ENCODE assay signal across 8 cellular contexts in the genomic region with DNA sequence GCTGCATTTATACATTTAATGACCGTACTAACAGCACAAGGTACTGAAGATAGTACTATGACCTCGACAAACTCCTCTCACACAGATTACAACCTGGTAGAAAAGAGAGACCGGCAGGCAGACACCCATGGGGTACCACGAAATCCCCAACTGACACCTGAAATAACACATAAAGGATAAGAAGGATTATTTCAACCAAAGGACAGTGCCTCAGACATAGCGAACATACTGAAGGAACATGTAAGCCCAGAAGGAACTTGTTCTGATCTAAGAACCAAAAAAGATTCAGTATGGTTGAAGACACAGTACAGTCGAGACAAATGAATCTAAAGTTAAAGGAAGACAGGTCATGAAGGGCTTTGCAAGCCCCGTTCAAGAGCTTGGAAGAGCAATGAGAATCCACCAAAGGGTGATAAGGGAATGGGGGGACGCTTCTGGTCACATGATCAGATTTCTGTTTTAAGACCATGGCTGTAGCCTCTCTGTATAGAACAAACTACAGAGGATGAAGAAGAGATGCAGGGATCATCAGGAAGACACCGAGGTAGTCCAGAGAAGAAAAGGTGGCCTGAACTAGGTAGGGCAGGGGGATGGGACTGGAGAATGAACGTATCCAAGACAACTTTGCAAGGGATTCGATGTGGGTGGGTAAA. TPM values are rescaled to one million over a fixed set of nuclear protein-coding genes. Genes with fewer than 3 reads are reported as not detected.
DNase-seq lines count a peak whose midpoint lies in the region; TF ChIP-seq lines count a peak whose summit lies in the region.

No MANE protein-coding gene starts in this region.

- intact Hi-C loops in ovary (cut with DNase I), result no loop called here

- H3K27ac ChIP-seq in RWPE1 (peak overlapping the region; percentile 93), epithelial cell of prostate (peak overlapping the region; percentile 80), ovary (peak overlapping the region; percentile 94 to 96)

- H3K27me3 ChIP-seq in ovary, result no peaks in the 10 kb centered on the region

- peaks cover 13% of the 10 kb centered on the region; the same call in 1 of the 2 replicates for H3K4me1 ChIP-seq in ES-I3 (ENCODE audit: insufficient read depth, low read length)
- H3K4me1 ChIP-seq in ovary (ENCODE audit: insufficient read depth), result peaks cover 11% of the 10 kb centered on the region

- H3K9ac ChIP-seq in ES-I3 (ENCODE audit: low read depth, low read length), result peak overlapping the region; percentile 61

- no peak for TF ChIP-seq EP300 in ovary (IDR thresholded peaks at IDR 0.05)

- H3K9me3 ChIP-seq in ES-I3 (ENCODE audit: control insufficient read depth, insufficient read depth, low read length), result no peaks in the 10 kb centered on the region
- H3K9me3 ChIP-seq in ovary, result no peaks in the 10 kb centered on the region

- TF ChIP-seq POLR2A in ovary (IDR thresholded peaks at IDR 0.05), result no peak

- DNase-seq in RWPE1 (ENCODE audit: low spot score), result peak; percentile 8
- DNase-seq in epithelial cell of prostate (ENCODE audit: low read depth, low spot score), result no peak
- DNase-seq in ovary, result no peak
- no peak for DNase-seq in NCI-H774 (lab: John Stamatoyannopoulos, UW)
- no peak for DNase-seq in H4 (ENCODE audit: low spot score)
- DNase-seq in mesenteric fat pad (ENCODE audit: low spot score), result no peak
- DNase-seq in D341Med (ENCODE audit: low spot score), result no peak

- TF ChIP-seq CTCF in RWPE1 (conservative IDR thresholded peaks at IDR 0.05; ENCODE audit: low read depth), result no peak
- TF ChIP-seq CTCF in ovary (IDR thresholded peaks at IDR 0.05), result no peak

- CTCF ChIA-PET in RWPE1 (lab: Yijun Ruan, JAX), result interaction anchor here (0.6 to 1.0 kb wide), 2 partner anchors 10 to 21 kb away, joined by 3 read pairs; no protein-coding TSS in a partner anchor

- H3K4me3 ChIP-seq in ovary, result peak overlapping the region; percentile 99

- H3K36me3 ChIP-seq in ES-I3 (ENCODE audit: insufficient read depth, low read length) (peaks cover 8% of the 10 kb centered on the region), ovary (no peaks in the 10 kb centered on the region)

- WGBS in ovary, 3 donors, result 20 to 30% (median 23%) methylated on average over 11 of the region's 11 CpGs

- POLR2A ChIA-PET in RWPE1 (lab: Yijun Ruan, JAX; ENCODE audit: low non-redundant PET), result no interaction called here

RNA-seq across cellular contexts. Expression of gene MCFD2, which starts 0.9 kb away (rescaled TPM):
- total RNA-seq in ovary (100 to 1,000 TPM in 6 of 7 donors, 10 to 100 TPM in 1; 62.8 to 176 (median 134) TPM), mesenteric fat pad (104 TPM)
- polyA plus RNA-seq in ovary, result 100 to 1,000 TPM in 1 of 2 donors, 10 to 100 TPM in 1; 65.8 to 145 TPM
- 112 and 124 TPM in 2 replicates for total RNA-seq in H4 (2014; rRNA removed; shearing (Covaris generic))

RNA-seq across cellular contexts. Expression of gene TTC7A, which starts 26.3 kb away (rescaled TPM):
- total RNA-seq in ovary, result 10 to 100 TPM; 10.6 to 27.4 (median 20.2) TPM
- 10 to 100 TPM in 1 of 2 donors, 1 to 10 TPM in 1; 5.3 to 11.9 TPM for polyA plus RNA-seq in ovary
- 4.4 and 5.8 TPM in 2 replicates for total RNA-seq in H4 (2014; rRNA removed; shearing (Covaris generic))
- total RNA-seq in mesenteric fat pad, result 35.5 TPM
